ENCODE assay signal across 13 cellular contexts in the genomic region with DNA sequence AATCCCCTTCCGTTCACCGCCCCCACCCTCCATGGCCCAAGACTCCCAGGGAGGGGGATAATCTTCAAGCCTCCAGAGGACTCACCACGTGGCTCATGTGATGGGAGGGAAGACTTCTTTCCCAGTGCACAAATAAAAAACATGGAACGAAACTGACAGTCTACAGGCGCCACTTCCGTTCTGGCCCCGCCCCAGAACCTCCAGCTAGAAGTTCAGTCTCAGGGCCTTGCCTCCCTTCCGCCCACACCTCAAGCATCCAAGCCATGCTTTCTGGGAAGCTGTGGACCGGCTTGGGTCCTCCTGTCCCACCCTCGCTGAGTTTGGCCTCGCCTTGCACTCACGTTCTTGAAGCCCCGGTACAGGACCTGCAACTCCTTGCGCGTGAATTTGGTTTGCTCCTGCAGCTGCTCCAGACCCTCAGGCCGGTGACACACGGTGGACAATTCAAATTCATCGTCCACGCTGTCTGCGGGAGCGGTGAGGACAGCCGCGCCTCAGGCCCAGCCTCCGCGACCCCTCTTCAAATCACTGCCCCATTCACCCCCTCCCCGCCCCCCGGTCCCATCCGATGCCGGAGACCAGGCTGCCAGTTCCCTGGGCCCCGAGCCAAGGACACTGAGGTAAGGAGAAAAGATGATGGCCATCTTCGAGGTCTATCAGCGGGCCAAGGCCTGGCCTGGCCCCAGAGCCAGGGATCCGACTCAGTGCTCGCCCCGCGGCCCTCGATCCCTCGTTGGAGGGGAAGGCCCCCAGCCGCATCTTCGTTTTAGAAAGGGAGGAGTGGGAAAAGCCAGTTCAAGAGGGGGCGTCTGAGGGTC. TPM values are rescaled to one million over a fixed set of nuclear protein-coding genes. Genes with fewer than 3 reads are reported as not detected.
A peak's percentile ranks its signal among the peaks of the same experiment; 100 is the strongest.
DNase-seq lines count a peak whose midpoint lies in the region; ATAC-seq and TF ChIP-seq lines count a peak whose summit lies in the region.
"Had no signal": no experiment of that assay in that cellular context is flagged by ENCODE, and none has a peak within 500 bp of the region (broad histone marks: within the 10 kb centered on the region; RNA-seq: fewer than 3 reads in every experiment).

No MANE protein-coding gene starts in this region.

- no peak overlapping the region for H3K4me3 Mint-ChIP-seq in MCF 10A (ENCODE audit: unreplicated experiment)
- peak overlapping the region; percentile 66 for H3K4me3 Mint-ChIP-seq in endodermal cell

- POLR2A ChIA-PET in MCF 10A (lab: Yijun Ruan, JAX), result interaction anchor here (1.2 to 3.0 kb wide), 2 partner anchors 10 to 12 kb away, joined by 4 to 19 read pairs; partner anchors contain the start of gene OGA

- H3K9ac ChIP-seq in endodermal cell (ENCODE audit: extremely low read depth, low read length, poor library complexity, severe bottlenecking), result no peak overlapping the region

- no peak for ATAC-seq in mucosa of descending colon
- no peak for ATAC-seq in HG03196 (IDR thresholded peaks at IDR 0.05; ENCODE audit: unreplicated experiment)
- ATAC-seq: activated T-cell treated with anti-CD3 and anti-CD28 coated beads, Interleukin-2, amount 50 U/mL, for 4 hours had no signal

- H3K36me3 ChIP-seq in breast epithelium (no peaks in the 10 kb centered on the region), endodermal cell (ENCODE audit: control insufficient read depth, insufficient read depth, low read length) (no peaks in the 10 kb centered on the region), mucosa of descending colon (ENCODE audit: low read depth) (no peaks in the 10 kb centered on the region), urinary bladder (ENCODE audit: insufficient read depth) (no peaks in the 10 kb centered on the region)
- H3K36me3 ChIP-seq: prostate gland had no signal

- H3K4me1 Mint-ChIP-seq in MCF 10A (ENCODE audit: insufficient read depth, unreplicated experiment) (peaks cover 19% of the 10 kb centered on the region), endodermal cell (peaks cover 5% of the 10 kb centered on the region)

- intact Hi-C loops in breast epithelium (cut with DNase I; ENCODE audit: low total_unique reads) (no loop called here), MCF 10A (cut with micrococcal nuclease) (no loop called here), mucosa of descending colon (cut with DNase I, micrococcal nuclease) (no loop called here)

- WGBS in endodermal cell (ENCODE audit: insufficient coverage in 1 of 2, insufficient read length in 1 of 2), 2 experiments, result 75 to 88% methylated on average over 29 to 39 of the region's 41 CpGs
- 50% methylated on average over 41 of the region's 41 CpGs for WGBS in urinary bladder

- H3K4me1 ChIP-seq in breast epithelium (no peaks in the 10 kb centered on the region), endodermal cell (ENCODE audit: control insufficient read depth, insufficient read depth, low read length) (no peaks in the 10 kb centered on the region), mucosa of descending colon (ENCODE audit: low read depth) (peaks cover 14% of the 10 kb centered on the region), urinary bladder (ENCODE audit: insufficient read depth) (no peaks in the 10 kb centered on the region)
- H3K4me1 ChIP-seq: prostate gland had no signal

- no peak for TF ChIP-seq CTCF in breast epithelium (IDR thresholded peaks at IDR 0.05)
- TF ChIP-seq CTCF in MCF 10A (IDR thresholded peaks at IDR 0.05; ENCODE audit: unreplicated experiment), result no peak
- TF ChIP-seq CTCF in endodermal cell (conservative IDR thresholded peaks at IDR 0.05), result no peak
- TF ChIP-seq CTCF in mucosa of descending colon (IDR thresholded peaks at IDR 0.05), result no peak

- H3K36me3 Mint-ChIP-seq in MCF 10A (ENCODE audit: insufficient read depth, unreplicated experiment) (peaks cover 21% of the 10 kb centered on the region), endodermal cell (ENCODE audit: low read depth) (no peaks in the 10 kb centered on the region)

- DNase-seq in breast epithelium (ENCODE audit: low spot score in 2 of 2) (no peak), MCF 10A (ENCODE audit: unreplicated experiment) (no peak), endodermal cell (no peak), mucosa of descending colon (peak; percentile 39 to 71 (median 62)), C1 segment of cervical spinal cord (lab: John Stamatoyannopoulos, UW) (no peak), HuH-7.5 (ENCODE audit: low spot score) (no peak)
- DNase-seq: cortex of kidney had no signal

- H3K27ac Mint-ChIP-seq in MCF 10A (ENCODE audit: low read depth, unreplicated experiment) (no peak overlapping the region), endodermal cell (no peak overlapping the region)

- no peak for TF ChIP-seq POLR2A in breast epithelium (IDR thresholded peaks at IDR 0.05)

- H3K27me3 Mint-ChIP-seq in MCF 10A (ENCODE audit: insufficient read depth, unreplicated experiment), result no peaks in the 10 kb centered on the region
- H3K27me3 Mint-ChIP-seq in endodermal cell (ENCODE audit: insufficient read depth), result peaks cover 13% of the 10 kb centered on the region

- CTCF ChIA-PET in MCF 10A (lab: Yijun Ruan, JAX), result interaction anchor here (0.6 to 1.3 kb wide), 3 partner anchors 9 to 129 kb away, joined by 3 to 4 read pairs (median 3); no protein-coding TSS in a partner anchor

- H3K9me3 Mint-ChIP-seq in MCF 10A (ENCODE audit: unreplicated experiment) (no peaks in the 10 kb centered on the region), endodermal cell (no peaks in the 10 kb centered on the region)
- H3K9me3 Mint-ChIP-seq: activated T-cell treated with anti-CD3 and anti-CD28 coated beads, Interleukin-2, amount 50 U/mL, for 4 hours; T-helper 2 cell treated with Interferon-gamma antibody and Interleukin-4, amounts not matched to agents 5 μg/mL and 100 μg/mL, for 36 hours had no signal

- H3K4me3 ChIP-seq in breast epithelium, result peak overlapping the region; percentile 17 to 78 (median 62)
- H3K4me3 ChIP-seq in endodermal cell (ENCODE audit: low read length), result no peak overlapping the region
- H3K4me3 ChIP-seq in mucosa of descending colon, result no peak overlapping the region
- H3K4me3 ChIP-seq in urinary bladder (ENCODE audit: low read depth, low read length), result peak overlapping the region; percentile 25

- H3K27me3 ChIP-seq in breast epithelium, result no peaks in the 10 kb centered on the region
- H3K27me3 ChIP-seq in endodermal cell (ENCODE audit: control insufficient read depth, insufficient read depth, low read length, poor library complexity, severe bottlenecking), result no peaks in the 10 kb centered on the region

- H3K9me3 ChIP-seq in breast epithelium, result no peaks in the 10 kb centered on the region
- no peaks in the 10 kb centered on the region for H3K9me3 ChIP-seq in endodermal cell (ENCODE audit: control insufficient read depth, low read length)
- H3K9me3 ChIP-seq in mucosa of descending colon, result no peaks in the 10 kb centered on the region
- H3K9me3 ChIP-seq: prostate gland had no signal

- H3K27ac ChIP-seq in breast epithelium (peak overlapping the region; percentile 10 to 82), endodermal cell (ENCODE audit: low read depth, low read length) (no peak overlapping the region), urinary bladder (ENCODE audit: low read depth) (no peak overlapping the region)

- no TSS peak for BruUV-seq in MCF 10A (replicated peaks; lab: Mats Ljungman, UMichigan)

RNA-seq across cellular contexts. Expression of gene OGA, which starts 10.7 kb away (rescaled TPM):
- total RNA-seq in breast epithelium (100 to 1,000 TPM; 169 to 200 (median 181) TPM), MCF 10A (2022) (96.1 and 115 TPM in 2 replicates), endodermal cell (100 to 1,000 TPM; 138 to 149 TPM), mucosa of descending colon (100 to 1,000 TPM in 2 of 3 donors, 10 to 100 TPM in 1; 80.8 to 112 (median 110) TPM), urinary bladder (240 TPM)
- polyA plus RNA-seq in endodermal cell (2013, experiment 1 of 2), result 104 TPM
- polyA plus RNA-seq in endodermal cell (2013, experiment 2 of 2), result 105 TPM
- polyA plus RNA-seq in urinary bladder, result 56.8 TPM

RNA-seq across cellular contexts. Expression of gene KCNIP2, which starts 14.7 kb away (rescaled TPM):
- total RNA-seq in breast epithelium, result 10 to 100 TPM; 11.9 to 90.4 (median 20.6) TPM
- 2.1 and 2.6 TPM in 2 replicates for total RNA-seq in MCF 10A (2022)
- 1 to 10 TPM; 2.8 to 3.0 TPM for total RNA-seq in endodermal cell
- polyA plus RNA-seq in endodermal cell (2013, experiment 1 of 2), result 4.5 TPM
- 3.9 TPM for polyA plus RNA-seq in endodermal cell (2013, experiment 2 of 2)
- 1 to 10 TPM; 3.7 to 5.9 (median 4.2) TPM for total RNA-seq in mucosa of descending colon
- total RNA-seq in urinary bladder, result 2.4 TPM
- polyA plus RNA-seq in urinary bladder, result 1.5 TPM

RNA-seq across cellular contexts. Expression of gene NPM3, which starts 45.7 kb away (rescaled TPM):
- total RNA-seq in breast epithelium (10 to 100 TPM; 37.3 to 61.0 (median 43.9) TPM), MCF 10A (2022) (120 and 163 TPM in 2 replicates), endodermal cell (100 to 1,000 TPM in 1 of 2 donors, 10 to 100 TPM in 1; 82.2 to 133 TPM), mucosa of descending colon (10 to 100 TPM; 14.4 to 27.4 (median 15.3) TPM), urinary bladder (30.6 TPM)
- polyA plus RNA-seq in endodermal cell (2013, experiment 1 of 2), result 81.8 TPM
- polyA plus RNA-seq in endodermal cell (2013, experiment 2 of 2), result 78.0 TPM
- 36.8 TPM for polyA plus RNA-seq in urinary bladder

RNA-seq across cellular contexts. Expression of gene FGF8, which starts 53.0 kb away (rescaled TPM):
- total RNA-seq in breast epithelium, result not detected
- not detected in 2 replicates for total RNA-seq in MCF 10A (2022)
- total RNA-seq in endodermal cell, result 10 to 100 TPM; 13.3 to 46.5 TPM
- polyA plus RNA-seq in endodermal cell (2013, experiment 1 of 2), result 28.6 TPM
- polyA plus RNA-seq in endodermal cell (2013, experiment 2 of 2), result 31.4 TPM
- not detected for total RNA-seq in mucosa of descending colon
- not detected for total RNA-seq in urinary bladder
- not detected for polyA plus RNA-seq in urinary bladder
- polyA plus RNA-seq: AG04450 had no signal

Comparison
In these comparisons a context has a peak if more than half of its experiments do, and no peak if none do; other contexts are left out.
1. DNase-seq: peak in mucosa of descending colon (3 of 3); none in breast epithelium (0 of 2), MCF 10A (single experiment), endodermal cell (single experiment), C1 segment of cervical spinal cord (0 of 14) and HuH-7.5 (single experiment).
2. H3K27ac ChIP-seq: peak in breast epithelium (2 of 2); none in endodermal cell (single experiment) and urinary bladder (single experiment).
3. H3K4me3 ChIP-seq: peak in breast epithelium (3 of 3) and urinary bladder (single experiment); none in endodermal cell (single experiment) and mucosa of descending colon (single experiment).